ENCODE assay signal across 25 cellular contexts in genomic region chr5:140249536-140249935, GRCh38. TPM values are rescaled to one million over a fixed set of nuclear protein-coding genes. Genes with fewer than 3 reads are reported as not detected.
DNase-seq lines count a peak whose midpoint lies in the region; ATAC-seq and TF ChIP-seq lines count a peak whose summit lies in the region.
"Had no signal": no experiment of that assay in that cellular context is flagged by ENCODE, and none has a peak within 500 bp of the region (broad histone marks: within the 10 kb centered on the region; RNA-seq: fewer than 3 reads in every experiment).

No MANE protein-coding gene starts in this region.

- H3K36me3 ChIP-seq in BLaER1 (peaks cover 16% of the 10 kb centered on the region), OCI-LY1 (ENCODE audit: insufficient read depth, low read length) (peaks cover 13% of the 10 kb centered on the region; the same call in 1 of the 2 replicates), colonic mucosa (no peaks in the 10 kb centered on the region)

- H2AFZ ChIP-seq in OCI-LY1 (ENCODE audit: low read length): no peak overlapping the region

- peaks cover 5% of the 10 kb centered on the region; the same call in 1 of the 2 replicates for H3F3A ChIP-seq in OCI-LY1 (ENCODE audit: insufficient read depth, low read length)

- H3K4me2 ChIP-seq in BLaER1 (peak overlapping the region; percentile 73), OCI-LY1 (ENCODE audit: low read length) (peak overlapping the region; percentile 10)

- no peak for ATAC-seq in activated CD4-positive, alpha-beta T cell treated with anti-CD3 and anti-CD28 coated beads for 36 hours
- no peak for ATAC-seq in HG03342 (IDR thresholded peaks at IDR 0.05; ENCODE audit: unreplicated experiment)
- no peak for ATAC-seq in GM19467 (IDR thresholded peaks at IDR 0.05; ENCODE audit: unreplicated experiment)
- ATAC-seq: right lobe of liver had no signal

- no peaks in the 10 kb centered on the region for H3K9me2 ChIP-seq in OCI-LY1 (ENCODE audit: low read depth, low read length)

- H3K4me1 Mint-ChIP-seq in activated CD4-positive, alpha-beta T cell treated with anti-CD3 and anti-CD28 coated beads for 36 hours: peaks cover 59% of the 10 kb centered on the region
- peaks cover 53% of the 10 kb centered on the region for H3K4me1 Mint-ChIP-seq in endothelial cell (ENCODE audit: unreplicated experiment)

- DNase-seq in activated CD4-positive, alpha-beta T cell treated with anti-CD3 and anti-CD28 coated beads for 36 hours: no peak
- no peak for DNase-seq in activated CD4-positive, alpha-beta T cell treated with anti-CD3 and anti-CD28 coated beads, Interleukin-2, amount 50 U/mL, for 4 hours
- DNase-seq in endothelial cell (ENCODE audit: low spot score) (no peak), colonic mucosa (no peak)
- DNase-seq: 8988T; activated CD4-positive, alpha-beta T cell treated with anti-CD3 and anti-CD28 coated beads, Interleukin-2, amount 50 U/mL, for 1 hour; activated naive CD4-positive, alpha-beta T cell treated with anti-CD3 and anti-CD28 coated beads, Interleukin-2, amount 50 U/mL, for 16 hours; anterior cingulate cortex; caudate nucleus; dermis blood vessel endothelial cell; DMS153; islet precursor cell; KG1; NCI-H1436; NCI-H2107; NK-92 treated with Interleukin-12 subunit alpha and Interleukin-12 subunit beta, amount 100 ng/mL, for 24 hours; posterior cingulate gyrus; right lobe of liver; trophoblast cell had no signal

- no peaks in the 10 kb centered on the region for H3K27me3 Mint-ChIP-seq in activated CD4-positive, alpha-beta T cell treated with anti-CD3 and anti-CD28 coated beads for 36 hours
- peaks cover 14% of the 10 kb centered on the region for H3K27me3 Mint-ChIP-seq in endothelial cell (ENCODE audit: unreplicated experiment)

- no peaks in the 10 kb centered on the region; the same call in 1 of the 2 replicates for H3K79me2 ChIP-seq in OCI-LY1 (ENCODE audit: insufficient read depth, low read length)

- H3K9me3 Mint-ChIP-seq in activated CD4-positive, alpha-beta T cell treated with anti-CD3 and anti-CD28 coated beads for 36 hours (ENCODE audit: low read depth): no peaks in the 10 kb centered on the region
- H3K9me3 Mint-ChIP-seq in endothelial cell (ENCODE audit: unreplicated experiment): no peaks in the 10 kb centered on the region
- H3K9me3 Mint-ChIP-seq: neural crest cell had no signal

- no peak for TF ChIP-seq CTCF in OCI-LY1 (IDR thresholded peaks at IDR 0.05; ENCODE audit: low read length)
- no peak for TF ChIP-seq CTCF in endothelial cell (IDR thresholded peaks at IDR 0.05; ENCODE audit: unreplicated experiment)
- TF ChIP-seq CTCF in colonic mucosa (IDR thresholded peaks at IDR 0.05): no peak

- CTCF ChIA-PET in activated CD4-positive, alpha-beta T cell treated with anti-CD3 and anti-CD28 coated beads for 36 hours (lab: Charles Lee): interaction anchor here (0.6 to 21.0 kb wide), 3 partner anchors 13 to 380 kb away, joined by 3 to 616 read pairs (median 4); partner anchors contain the start of gene HBEGF

- H3K36me3 Mint-ChIP-seq in activated CD4-positive, alpha-beta T cell treated with anti-CD3 and anti-CD28 coated beads for 36 hours (ENCODE audit: low read depth): peaks cover 30% of the 10 kb centered on the region
- peaks cover 33% of the 10 kb centered on the region for H3K36me3 Mint-ChIP-seq in endothelial cell (ENCODE audit: low read depth, unreplicated experiment)

- H3K27ac ChIP-seq in BLaER1 (peak overlapping the region; percentile 54), OCI-LY1 (ENCODE audit: low read depth, low read length, poor library complexity, severe bottlenecking) (peak overlapping the region; percentile 80), colonic mucosa (no peak overlapping the region)
- H3K27ac ChIP-seq: right lobe of liver had no signal

- H3K4me3 ChIP-seq in BLaER1 (no peak overlapping the region), OCI-LY1 (ENCODE audit: low read depth, low read length, poor library complexity, severe bottlenecking) (no peak overlapping the region), colonic mucosa (no peak overlapping the region)
- H3K4me3 ChIP-seq: right lobe of liver, SJSA1 had no signal

- POLR2A ChIA-PET in activated CD4-positive, alpha-beta T cell treated with anti-CD3 and anti-CD28 coated beads for 36 hours (lab: Charles Lee): no interaction called here

- H3K27me3 ChIP-seq in BLaER1 (no peaks in the 10 kb centered on the region), OCI-LY1 (ENCODE audit: insufficient read depth, low read length) (no peaks in the 10 kb centered on the region), colonic mucosa (no peaks in the 10 kb centered on the region)
- H3K27me3 ChIP-seq: right lobe of liver, SJSA1 had no signal

- H3K9me3 ChIP-seq in BLaER1 (no peaks in the 10 kb centered on the region), OCI-LY1 (ENCODE audit: low read length) (no peaks in the 10 kb centered on the region), colonic mucosa (no peaks in the 10 kb centered on the region)
- H3K9me3 ChIP-seq: right lobe of liver, SJSA1 had no signal

- intact Hi-C loops in activated CD4-positive, alpha-beta T cell treated with anti-CD3 and anti-CD28 coated beads for 36 hours (cut with DNase I, micrococcal nuclease): no loop called here
- intact Hi-C loops in colonic mucosa (cut with DNase I): no loop called here

- H3K4me3 Mint-ChIP-seq in activated CD4-positive, alpha-beta T cell treated with anti-CD3 and anti-CD28 coated beads for 36 hours: no peak overlapping the region
- peak overlapping the region; percentile 72 for H3K4me3 Mint-ChIP-seq in endothelial cell (ENCODE audit: unreplicated experiment)
- H3K4me3 Mint-ChIP-seq: neural crest cell had no signal

- H3K9ac ChIP-seq in BLaER1 (no peak overlapping the region; the same call in 1 of the 2 replicates), OCI-LY1 (ENCODE audit: low read length) (peak overlapping the region; percentile 31; the same call in 1 of the 2 replicates), colonic mucosa (ENCODE audit: low read depth in 2 of 2, low read length in 2 of 2) (no peak overlapping the region)

- H3K4me1 ChIP-seq in BLaER1 (peaks cover 100% of the 10 kb centered on the region), OCI-LY1 (ENCODE audit: insufficient read depth, low read length, severe bottlenecking) (peaks cover 80% of the 10 kb centered on the region), colonic mucosa (peaks cover 3% of the 10 kb centered on the region)
- H3K4me1 ChIP-seq: right lobe of liver had no signal

- H4K20me1 ChIP-seq in BLaER1 (peaks cover 22% of the 10 kb centered on the region; the same call in 1 of the 2 replicates), OCI-LY1 (ENCODE audit: insufficient read depth, low read length) (no peaks in the 10 kb centered on the region)

- H3K27ac Mint-ChIP-seq in activated CD4-positive, alpha-beta T cell treated with anti-CD3 and anti-CD28 coated beads for 36 hours: peak overlapping the region; percentile 56
- peak overlapping the region; percentile 64 for H3K27ac Mint-ChIP-seq in endothelial cell (ENCODE audit: unreplicated experiment)

RNA-seq across cellular contexts. Expression of gene PFDN1, which starts 53.4 kb away (rescaled TPM):
- 10 to 100 TPM; 52.6 to 63.2 TPM for total RNA-seq in activated CD4-positive, alpha-beta T cell treated with anti-CD3 and anti-CD28 coated beads for 36 hours
- total RNA-seq in endothelial cell (ENCODE audit: unreplicated experiment) (86.2 TPM), colonic mucosa (10 to 100 TPM; 41.2 to 41.4 TPM)
